In the genomic region with DNA sequence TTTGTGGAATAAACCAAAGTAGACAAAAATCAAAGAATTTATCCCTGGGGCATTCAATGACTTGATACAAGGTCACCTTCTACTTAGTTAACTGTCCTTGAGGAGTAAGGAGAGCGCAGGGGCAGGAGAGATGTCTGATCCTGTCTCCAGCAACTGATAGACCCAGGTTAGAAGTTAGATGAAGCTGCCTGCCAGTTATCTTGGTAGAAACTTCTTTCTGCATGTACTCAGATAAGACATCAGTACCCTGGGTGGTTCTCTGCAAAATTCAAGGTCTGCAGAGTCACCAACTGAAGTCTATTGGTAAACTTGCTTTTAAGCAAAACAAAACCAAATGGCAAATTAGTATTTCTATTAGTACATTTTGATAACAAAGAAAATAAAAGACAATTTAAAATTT, we compare ENCODE assay signal across 15 cellular contexts.
"Had no signal": no experiment of that assay in that cellular context is flagged by ENCODE, and none has a peak within 500 bp of the region (broad histone marks: within the 10 kb centered on the region; RNA-seq: fewer than 3 reads in every experiment).

No MANE protein-coding gene starts in this region.

- H3K9me3 Mint-ChIP-seq: activated T-cell treated with anti-CD3 and anti-CD28 coated beads, Interleukin-2, amount 50 U/mL, for 4 hours; neural progenitor cell had no signal

- DNase-seq: activated CD4-positive, CD25-positive, alpha-beta regulatory T cell; activated CD8-positive, alpha-beta memory T cell treated with anti-CD3 and anti-CD28 coated beads, Interleukin-2, amount 50 U/mL, for 4 hours; activated naive CD4-positive, alpha-beta T cell treated with anti-CD3 and anti-CD28 coated beads for 36 hours; activated T-cell treated with anti-CD3 and anti-CD28 coated beads, Interleukin-2, amount 50 U/mL, for 4 hours; kidney; left lung; mammary epithelial cell; psoas muscle; right cardiac atrium; stimulated activated CD4-positive, alpha-beta T cell treated with anti-CD3 and anti-CD28 coated beads, Interleukin-2, amount 100 ng/mL, for 24 hours; stimulated activated naive CD8-positive, alpha-beta T cell treated with anti-CD3 and anti-CD28 coated beads, Interleukin-15, Interleukin-2, amounts not matched to agents 100 U/mL and 50 U/mL, for 24 hours; SW 1271; trophoblast cell had no signal

- H3K9ac ChIP-seq: neural progenitor cell had no signal

- ATAC-seq: activated T-cell treated with anti-CD3 and anti-CD28 coated beads, Interleukin-2, amount 50 U/mL, for 4 hours; left lung; psoas muscle; right cardiac atrium; stimulated activated naive CD8-positive, alpha-beta T cell treated with anti-CD3 and anti-CD28 coated beads, Interleukin-15, Interleukin-2, amounts not matched to agents 100 U/mL and 50 U/mL, for 24 hours had no signal

- H3K9me3 ChIP-seq: psoas muscle had no signal

- H3K27ac ChIP-seq: left lung, neural progenitor cell, psoas muscle had no signal

- H3K36me3 ChIP-seq: left lung, neural progenitor cell had no signal

- H3K4me3 ChIP-seq: left lung, neural progenitor cell, psoas muscle had no signal

- H3K36me3 Mint-ChIP-seq: neural progenitor cell had no signal

- H3K4me2 ChIP-seq: neural progenitor cell had no signal

- H3K4me3 Mint-ChIP-seq: activated CD4-positive, alpha-beta T cell treated with anti-CD3 and anti-CD28 coated beads, Interleukin-2, amount 10 ng/mL, durations not matched to agents 7 days and 5 days; activated T-cell treated with anti-CD3 and anti-CD28 coated beads, Interleukin-2, amount 50 U/mL, for 4 hours; neural progenitor cell had no signal

- H3K27ac Mint-ChIP-seq: activated CD4-positive, alpha-beta T cell treated with anti-CD3 and anti-CD28 coated beads, Interleukin-2, amount 10 ng/mL, durations not matched to agents 7 days and 5 days; activated naive CD4-positive, alpha-beta T cell treated with anti-CD3 and anti-CD28 coated beads for 36 hours; neural progenitor cell had no signal
